ENCODE assay signal across 2 cellular contexts in the genomic region with DNA sequence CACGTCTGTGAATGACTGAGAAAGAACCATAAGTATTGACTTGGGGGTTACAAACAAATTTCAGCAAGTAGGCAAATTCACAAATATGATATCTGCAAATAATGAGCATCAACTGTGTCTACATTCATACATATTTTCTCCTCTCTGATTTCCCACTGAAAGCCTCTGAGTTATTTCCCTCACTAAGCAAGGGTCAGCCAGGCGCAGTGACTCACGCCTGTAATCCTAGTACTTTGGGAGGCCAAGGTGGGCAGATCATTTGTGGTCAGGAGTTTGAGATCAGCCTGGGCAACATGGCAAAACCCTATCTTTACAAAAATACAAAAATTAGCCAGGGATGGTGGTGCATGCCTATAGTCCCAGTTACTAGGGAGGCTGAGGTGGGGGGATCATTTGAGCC.
A peak's percentile ranks its signal among the peaks of the same experiment; 100 is the strongest.
TF ChIP-seq lines count a peak whose summit lies in the region.

No MANE protein-coding gene starts in this region.

TF ChIP-seq in IMR-90, 13 proteins besides CTCF, POLR2A, EP300 and RAD21:
- TF ChIP-seq, protein P1, sequence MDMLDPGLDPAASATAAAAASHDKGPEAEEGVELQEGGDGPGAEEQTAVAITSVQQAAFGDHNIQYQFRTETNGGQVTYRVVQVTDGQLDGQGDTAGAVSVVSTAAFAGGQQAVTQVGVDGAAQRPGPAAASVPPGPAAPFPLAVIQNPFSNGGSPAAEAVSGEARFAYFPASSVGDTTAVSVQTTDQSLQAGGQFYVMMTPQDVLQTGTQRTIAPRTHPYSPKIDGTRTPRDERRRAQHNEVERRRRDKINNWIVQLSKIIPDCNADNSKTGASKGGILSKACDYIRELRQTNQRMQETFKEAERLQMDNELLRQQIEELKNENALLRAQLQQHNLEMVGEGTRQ (IDR thresholded peaks at IDR 0.05; ENCODE audit: low read depth, low read length), result no peak
- TF ChIP-seq RCOR1 (IDR thresholded peaks at IDR 0.05; ENCODE audit: insufficient replicate concordance, low read length) (no peak), NFE2L2 (IDR thresholded peaks at IDR 0.05; ENCODE audit: low read depth, low read length) (no peak), MXI1 (IDR thresholded peaks at IDR 0.05; ENCODE audit: borderline replicate concordance, low read depth, low read length) (no peak), BHLHE40 (IDR thresholded peaks at IDR 0.05; ENCODE audit: low read depth, low read length) (no peak), RFX5 (IDR thresholded peaks at IDR 0.05; ENCODE audit: low read depth, low read length) (no peak)
- TF ChIP-seq, protein P2, sequence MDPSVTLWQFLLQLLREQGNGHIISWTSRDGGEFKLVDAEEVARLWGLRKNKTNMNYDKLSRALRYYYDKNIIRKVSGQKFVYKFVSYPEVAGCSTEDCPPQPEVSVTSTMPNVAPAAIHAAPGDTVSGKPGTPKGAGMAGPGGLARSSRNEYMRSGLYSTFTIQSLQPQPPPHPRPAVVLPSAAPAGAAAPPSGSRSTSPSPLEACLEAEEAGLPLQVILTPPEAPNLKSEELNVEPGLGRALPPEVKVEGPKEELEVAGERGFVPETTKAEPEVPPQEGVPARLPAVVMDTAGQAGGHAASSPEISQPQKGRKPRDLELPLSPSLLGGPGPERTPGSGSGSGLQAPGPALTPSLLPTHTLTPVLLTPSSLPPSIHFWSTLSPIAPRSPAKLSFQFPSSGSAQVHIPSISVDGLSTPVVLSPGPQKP (IDR thresholded peaks at IDR 0.05; ENCODE audit: borderline replicate concordance, low read depth, low read length), result no peak

TF ChIP-seq in K562, 482 proteins besides CTCF, POLR2A, EP300 and RAD21:
- no peak for TF ChIP-seq ZNF79 (CRISPR knock-in tag; IDR thresholded peaks at IDR 0.05; ENCODE audit: low read depth)
- peak; percentile 26; the same call in 1 of the 2 replicates for TF ChIP-seq FOSL1 (tag; conservative IDR thresholded peaks at IDR 0.05)
